Comparison of ENCODE assay signal across 8 cellular contexts in genomic region chr17:42674755-42675347, GRCh38. TPM values are rescaled to one million over a fixed set of nuclear protein-coding genes. Genes with fewer than 3 reads are reported as not detected.
DNase-seq lines count a peak whose midpoint lies in the region; ATAC-seq and TF ChIP-seq lines count a peak whose summit lies in the region.

No MANE protein-coding gene starts in this region.

- H3K9ac ChIP-seq in iPS-20b (ENCODE audit: low read depth, low read length), result no peak overlapping the region

- H3K4me1 ChIP-seq in iPS-20b (ENCODE audit: insufficient read depth, low read length), result peaks cover 30% of the 10 kb centered on the region
- H3K4me1 ChIP-seq in tibial artery, result peaks cover 3 to 74% (median 60%) of the 10 kb centered on the region in 4 donors

- intact Hi-C loops in tibial artery (cut with DNase I; ENCODE audit: low total_unique reads), result no loop called here

- peaks cover 2% of the 10 kb centered on the region for H3K36me3 Mint-ChIP-seq in T-helper 17 cell (ENCODE audit: low read depth)
- no peaks in the 10 kb centered on the region for H3K36me3 Mint-ChIP-seq in activated T-cell treated with anti-CD3 and anti-CD28 coated beads, Interleukin-2, amount 50 U/mL, for 4 hours (ENCODE audit: insufficient read depth)

- peak overlapping the region; percentile 33 for H3K4me3 Mint-ChIP-seq in T-helper 17 cell
- no peak overlapping the region for H3K4me3 Mint-ChIP-seq in activated T-cell treated with anti-CD3 and anti-CD28 coated beads, Interleukin-2, amount 50 U/mL, for 4 hours

- no peak for ATAC-seq in T-helper 17 cell
- no peak for ATAC-seq in activated T-cell treated with anti-CD3 and anti-CD28 coated beads, Interleukin-2, amount 50 U/mL, for 4 hours
- no peak for ATAC-seq in HG03457 (IDR thresholded peaks at IDR 0.05; ENCODE audit: unreplicated experiment)

- peak overlapping the region; percentile 92 for H3K4me3 ChIP-seq in iPS-20b (ENCODE audit: low read length)
- H3K4me3 ChIP-seq in tibial artery, result peak overlapping the region; percentile 70 to 100

- no peaks in the 10 kb centered on the region for H3K9me3 ChIP-seq in T-helper 17 cell (ENCODE audit: control insufficient read depth, low read length, poor library complexity, severe bottlenecking)
- H3K9me3 ChIP-seq in iPS-20b (ENCODE audit: insufficient read depth, low read depth, low read length), result no peaks in the 10 kb centered on the region
- H3K9me3 ChIP-seq in tibial artery, result no peaks in the 10 kb centered on the region

- peaks cover 18% of the 10 kb centered on the region for H3K27me3 Mint-ChIP-seq in T-helper 17 cell
- peaks cover 41% of the 10 kb centered on the region for H3K27me3 Mint-ChIP-seq in activated T-cell treated with anti-CD3 and anti-CD28 coated beads, Interleukin-2, amount 50 U/mL, for 4 hours (ENCODE audit: low read depth)

- H3K36me3 ChIP-seq in iPS-20b (ENCODE audit: insufficient read depth, low read depth, low read length) (peaks cover 8% of the 10 kb centered on the region; the same call in 1 of the 2 replicates), tibial artery (peaks cover 32 to 38% (median 35%) of the 10 kb centered on the region in 3 donors)

- DNase-seq in SKM-1 treated with dmso at 0.1 percent for 144 hours (lab: John Stamatoyannopoulos, UW; ENCODE audit: unreplicated experiment) (peak; percentile 3), SKM-1 (lab: John Stamatoyannopoulos, UW; ENCODE audit: unreplicated experiment) (no peak), T-helper 17 cell (no peak), tibial artery (no peak), pons (ENCODE audit: low spot score) (no peak)
- no peak for DNase-seq in activated T-cell treated with anti-CD3 and anti-CD28 coated beads, Interleukin-2, amount 50 U/mL, for 4 hours

- peaks cover 68% of the 10 kb centered on the region for H3K27me3 ChIP-seq in iPS-20b (ENCODE audit: insufficient read depth, low read length)
- no peaks in the 10 kb centered on the region for H3K27me3 ChIP-seq in tibial artery

- TF ChIP-seq CTCF in tibial artery (IDR thresholded peaks at IDR 0.05), result no peak

- no peaks in the 10 kb centered on the region for H3K9me3 Mint-ChIP-seq in activated T-cell treated with anti-CD3 and anti-CD28 coated beads, Interleukin-2, amount 50 U/mL, for 4 hours

- H3K4me1 Mint-ChIP-seq in T-helper 17 cell, result peaks cover 36% of the 10 kb centered on the region
- peaks cover 47% of the 10 kb centered on the region for H3K4me1 Mint-ChIP-seq in activated T-cell treated with anti-CD3 and anti-CD28 coated beads, Interleukin-2, amount 50 U/mL, for 4 hours (ENCODE audit: low read depth)

- no peak overlapping the region for H3K27ac Mint-ChIP-seq in T-helper 17 cell

- H3K27ac ChIP-seq in iPS-20b (ENCODE audit: low read length) (no peak overlapping the region), tibial artery (peak overlapping the region; percentile 88 to 97)

RNA-seq across cellular contexts. Expression of gene PLEKHH3, which starts 1.9 kb away (rescaled TPM):
- total RNA-seq in T-helper 17 cell, result under 1 TPM; 0.78 to 0.85 TPM
- total RNA-seq in activated T-cell treated with anti-CD3 and anti-CD28 coated beads, Interleukin-2, amount 50 U/mL, for 4 hours, result 1 to 10 TPM in 1 of 3 donors, under 1 TPM in 2; 0.56 to 1.2 (median 0.63) TPM

RNA-seq across cellular contexts. Expression of gene CCR10, which starts 6.8 kb away (rescaled TPM):
- total RNA-seq in T-helper 17 cell, result 1 to 10 TPM; 1.4 to 1.6 TPM
- total RNA-seq in activated T-cell treated with anti-CD3 and anti-CD28 coated beads, Interleukin-2, amount 50 U/mL, for 4 hours, result under 1 TPM; 0.25 to 0.43 (median 0.32) TPM

RNA-seq across cellular contexts. Expression of gene CNTNAP1, which starts 7.5 kb away (rescaled TPM):
- total RNA-seq in T-helper 17 cell, result 1 to 10 TPM; 3.9 to 6.9 TPM
- total RNA-seq in activated T-cell treated with anti-CD3 and anti-CD28 coated beads, Interleukin-2, amount 50 U/mL, for 4 hours, result 1 to 10 TPM in 1 of 3 donors, under 1 TPM in 2; 0.73 to 1.3 (median 0.79) TPM

RNA-seq across cellular contexts. Expression of gene TUBG2, which starts 15.8 kb away (rescaled TPM):
- total RNA-seq in T-helper 17 cell, result 10 to 100 TPM in 1 of 2 donors, 1 to 10 TPM in 1; 8.9 to 11.3 TPM
- 1 to 10 TPM; 5.6 to 7.1 (median 5.9) TPM for total RNA-seq in activated T-cell treated with anti-CD3 and anti-CD28 coated beads, Interleukin-2, amount 50 U/mL, for 4 hours
